In the genomic region with DNA sequence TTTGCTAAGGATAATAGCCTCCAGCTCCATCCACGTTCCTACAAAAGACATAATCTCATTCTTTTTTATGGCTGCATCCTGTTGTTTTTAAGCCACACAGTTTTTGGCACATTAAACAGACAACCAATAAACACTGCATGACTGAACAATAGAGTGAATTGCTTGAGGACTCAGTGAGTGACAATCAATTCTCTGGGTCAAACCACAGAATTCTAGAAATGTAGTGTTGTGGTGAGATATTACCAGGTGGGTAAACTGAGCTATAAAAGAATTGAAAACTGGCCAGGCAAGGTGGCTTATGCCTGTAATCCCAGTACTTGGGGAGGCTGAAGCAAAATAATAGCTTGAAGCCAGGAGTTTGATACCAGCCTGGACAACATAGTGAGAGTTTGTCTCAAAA, we compare ENCODE assay signal across 7 cellular contexts.
"Had no signal": no experiment of that assay in that cellular context is flagged by ENCODE, and none has a peak within 500 bp of the region (broad histone marks: within the 10 kb centered on the region; RNA-seq: fewer than 3 reads in every experiment).

No MANE protein-coding gene starts in this region.

- H3K4me3 ChIP-seq: GM23338 had no signal

- H2AFZ ChIP-seq: GM23338 had no signal

- FAIRE-seq: H1, H54, HTR-8/SVneo had no signal

- H3K4me2 ChIP-seq: GM23338 had no signal

- DNase-seq: H9, HCEC 1CT, IMR-90 had no signal
